In the genomic region with DNA sequence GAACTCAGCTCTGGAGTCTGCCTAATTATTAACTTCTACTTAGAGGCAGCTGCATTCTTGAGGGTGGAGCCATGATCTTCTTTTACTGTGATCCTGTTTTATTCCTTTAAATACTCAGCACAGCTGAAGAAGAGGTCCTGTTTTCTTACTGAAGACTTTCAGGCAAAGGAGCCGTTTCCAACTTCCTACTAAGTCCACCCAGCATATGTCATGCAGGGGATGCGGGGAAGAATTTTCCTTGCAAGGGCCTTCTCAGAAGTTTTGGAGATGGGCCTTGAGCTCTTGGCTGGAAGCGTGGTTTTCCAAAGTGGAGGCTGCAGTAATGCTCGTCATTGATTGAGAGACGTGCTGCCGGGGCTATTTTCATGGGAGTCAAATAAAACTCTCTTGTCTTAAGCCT, we compare ENCODE assay signal across 1 cellular context.
TF ChIP-seq lines count a peak whose summit lies in the region.

No MANE protein-coding gene starts in this region.

TF ChIP-seq in GM23338, 12 proteins besides CTCF, POLR2A, EP300 and RAD21 (continued from another document):
- TF ChIP-seq, protein P1, sequence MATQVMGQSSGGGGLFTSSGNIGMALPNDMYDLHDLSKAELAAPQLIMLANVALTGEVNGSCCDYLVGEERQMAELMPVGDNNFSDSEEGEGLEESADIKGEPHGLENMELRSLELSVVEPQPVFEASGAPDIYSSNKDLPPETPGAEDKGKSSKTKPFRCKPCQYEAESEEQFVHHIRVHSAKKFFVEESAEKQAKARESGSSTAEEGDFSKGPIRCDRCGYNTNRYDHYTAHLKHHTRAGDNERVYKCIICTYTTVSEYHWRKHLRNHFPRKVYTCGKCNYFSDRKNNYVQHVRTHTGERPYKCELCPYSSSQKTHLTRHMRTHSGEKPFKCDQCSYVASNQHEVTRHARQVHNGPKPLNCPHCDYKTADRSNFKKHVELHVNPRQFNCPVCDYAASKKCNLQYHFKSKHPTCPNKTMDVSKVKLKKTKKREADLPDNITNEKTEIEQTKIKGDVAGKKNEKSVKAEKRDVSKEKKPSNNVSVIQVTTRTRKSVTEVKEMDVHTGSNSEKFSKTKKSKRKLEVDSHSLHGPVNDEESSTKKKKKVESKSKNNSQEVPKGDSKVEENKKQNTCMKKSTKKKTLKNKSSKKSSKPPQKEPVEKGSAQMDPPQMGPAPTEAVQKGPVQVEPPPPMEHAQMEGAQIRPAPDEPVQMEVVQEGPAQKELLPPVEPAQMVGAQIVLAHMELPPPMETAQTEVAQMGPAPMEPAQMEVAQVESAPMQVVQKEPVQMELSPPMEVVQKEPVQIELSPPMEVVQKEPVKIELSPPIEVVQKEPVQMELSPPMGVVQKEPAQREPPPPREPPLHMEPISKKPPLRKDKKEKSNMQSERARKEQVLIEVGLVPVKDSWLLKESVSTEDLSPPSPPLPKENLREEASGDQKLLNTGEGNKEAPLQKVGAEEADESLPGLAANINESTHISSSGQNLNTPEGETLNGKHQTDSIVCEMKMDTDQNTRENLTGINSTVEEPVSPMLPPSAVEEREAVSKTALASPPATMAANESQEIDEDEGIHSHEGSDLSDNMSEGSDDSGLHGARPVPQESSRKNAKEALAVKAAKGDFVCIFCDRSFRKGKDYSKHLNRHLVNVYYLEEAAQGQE (IDR thresholded peaks at IDR 0.05; ENCODE audit: unreplicated experiment) = no peak
- TF ChIP-seq, protein P2, sequence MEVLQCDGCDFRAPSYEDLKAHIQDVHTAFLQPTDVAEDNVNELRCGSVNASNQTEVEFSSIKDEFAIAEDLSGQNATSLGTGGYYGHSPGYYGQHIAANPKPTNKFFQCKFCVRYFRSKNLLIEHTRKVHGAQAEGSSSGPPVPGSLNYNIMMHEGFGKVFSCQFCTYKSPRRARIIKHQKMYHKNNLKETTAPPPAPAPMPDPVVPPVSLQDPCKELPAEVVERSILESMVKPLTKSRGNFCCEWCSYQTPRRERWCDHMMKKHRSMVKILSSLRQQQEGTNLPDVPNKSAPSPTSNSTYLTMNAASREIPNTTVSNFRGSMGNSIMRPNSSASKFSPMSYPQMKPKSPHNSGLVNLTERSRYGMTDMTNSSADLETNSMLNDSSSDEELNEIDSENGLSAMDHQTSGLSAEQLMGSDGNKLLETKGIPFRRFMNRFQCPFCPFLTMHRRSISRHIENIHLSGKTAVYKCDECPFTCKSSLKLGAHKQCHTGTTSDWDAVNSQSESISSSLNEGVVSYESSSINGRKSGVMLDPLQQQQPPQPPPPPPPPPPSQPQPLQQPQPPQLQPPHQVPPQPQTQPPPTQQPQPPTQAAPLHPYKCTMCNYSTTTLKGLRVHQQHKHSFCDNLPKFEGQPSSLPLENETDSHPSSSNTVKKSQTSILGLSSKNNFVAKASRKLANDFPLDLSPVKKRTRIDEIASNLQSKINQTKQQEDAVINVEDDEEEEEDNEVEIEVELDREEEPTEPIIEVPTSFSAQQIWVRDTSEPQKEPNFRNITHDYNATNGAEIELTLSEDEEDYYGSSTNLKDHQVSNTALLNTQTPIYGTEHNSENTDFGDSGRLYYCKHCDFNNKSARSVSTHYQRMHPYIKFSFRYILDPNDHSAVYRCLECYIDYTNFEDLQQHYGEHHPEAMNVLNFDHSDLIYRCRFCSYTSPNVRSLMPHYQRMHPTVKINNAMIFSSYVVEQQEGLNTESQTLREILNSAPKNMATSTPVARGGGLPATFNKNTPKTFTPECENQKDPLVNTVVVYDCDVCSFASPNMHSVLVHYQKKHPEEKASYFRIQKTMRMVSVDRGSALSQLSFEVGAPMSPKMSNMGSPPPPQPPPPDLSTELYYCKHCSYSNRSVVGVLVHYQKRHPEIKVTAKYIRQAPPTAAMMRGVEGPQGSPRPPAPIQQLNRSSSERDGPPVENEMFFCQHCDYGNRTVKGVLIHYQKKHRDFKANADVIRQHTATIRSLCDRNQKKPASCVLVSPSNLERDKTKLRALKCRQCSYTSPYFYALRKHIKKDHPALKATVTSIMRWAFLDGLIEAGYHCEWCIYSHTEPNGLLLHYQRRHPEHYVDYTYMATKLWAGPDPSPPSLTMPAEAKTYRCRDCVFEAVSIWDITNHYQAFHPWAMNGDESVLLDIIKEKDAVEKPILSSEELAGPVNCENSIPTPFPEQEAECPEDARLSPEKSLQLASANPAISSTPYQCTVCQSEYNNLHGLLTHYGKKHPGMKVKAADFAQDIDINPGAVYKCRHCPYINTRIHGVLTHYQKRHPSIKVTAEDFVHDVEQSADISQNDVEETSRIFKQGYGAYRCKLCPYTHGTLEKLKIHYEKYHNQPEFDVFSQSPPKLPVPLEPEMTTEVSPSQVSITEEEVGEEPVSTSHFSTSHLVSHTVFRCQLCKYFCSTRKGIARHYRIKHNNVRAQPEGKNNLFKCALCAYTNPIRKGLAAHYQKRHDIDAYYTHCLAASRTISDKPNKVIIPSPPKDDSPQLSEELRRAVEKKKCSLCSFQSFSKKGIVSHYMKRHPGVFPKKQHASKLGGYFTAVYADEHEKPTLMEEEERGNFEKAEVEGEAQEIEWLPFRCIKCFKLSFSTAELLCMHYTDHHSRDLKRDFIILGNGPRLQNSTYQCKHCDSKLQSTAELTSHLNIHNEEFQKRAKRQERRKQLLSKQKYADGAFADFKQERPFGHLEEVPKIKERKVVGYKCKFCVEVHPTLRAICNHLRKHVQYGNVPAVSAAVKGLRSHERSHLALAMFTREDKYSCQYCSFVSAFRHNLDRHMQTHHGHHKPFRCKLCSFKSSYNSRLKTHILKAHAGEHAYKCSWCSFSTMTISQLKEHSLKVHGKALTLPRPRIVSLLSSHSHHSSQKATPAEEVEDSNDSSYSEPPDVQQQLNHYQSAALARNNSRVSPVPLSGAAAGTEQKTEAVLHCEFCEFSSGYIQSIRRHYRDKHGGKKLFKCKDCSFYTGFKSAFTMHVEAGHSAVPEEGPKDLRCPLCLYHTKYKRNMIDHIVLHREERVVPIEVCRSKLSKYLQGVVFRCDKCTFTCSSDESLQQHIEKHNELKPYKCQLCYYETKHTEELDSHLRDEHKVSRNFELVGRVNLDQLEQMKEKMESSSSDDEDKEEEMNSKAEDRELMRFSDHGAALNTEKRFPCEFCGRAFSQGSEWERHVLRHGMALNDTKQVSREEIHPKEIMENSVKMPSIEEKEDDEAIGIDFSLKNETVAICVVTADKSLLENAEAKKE (CRISPR knock-in tag; IDR thresholded peaks at IDR 0.05) = no peak
- TF ChIP-seq POLR2AphosphoS5 (IDR thresholded peaks at IDR 0.05; ENCODE audit: low read depth) (no peak), EZH2 (IDR thresholded peaks at IDR 0.05; ENCODE audit: low read depth, unreplicated experiment) (no peak), ZNF331 (CRISPR knock-in tag; IDR thresholded peaks at IDR 0.05; ENCODE audit: low read depth) (no peak), EZH2phosphoT487 (IDR thresholded peaks at IDR 0.05; ENCODE audit: unreplicated experiment) (no peak)
